ENCODE assay signal across 2 cellular contexts in genomic region chr7:100680589-100681271, GRCh38.
A peak's percentile ranks its signal among the peaks of the same experiment; 100 is the strongest.
TF ChIP-seq lines count a peak whose summit lies in the region.

No MANE protein-coding gene starts in this region.

TF ChIP-seq in WTC11, 78 proteins besides CTCF, POLR2A, EP300 and RAD21:
- no peak for TF ChIP-seq TP53 (CRISPR knock-in tag; IDR thresholded peaks at IDR 0.05)
- TF ChIP-seq, protein P1, sequence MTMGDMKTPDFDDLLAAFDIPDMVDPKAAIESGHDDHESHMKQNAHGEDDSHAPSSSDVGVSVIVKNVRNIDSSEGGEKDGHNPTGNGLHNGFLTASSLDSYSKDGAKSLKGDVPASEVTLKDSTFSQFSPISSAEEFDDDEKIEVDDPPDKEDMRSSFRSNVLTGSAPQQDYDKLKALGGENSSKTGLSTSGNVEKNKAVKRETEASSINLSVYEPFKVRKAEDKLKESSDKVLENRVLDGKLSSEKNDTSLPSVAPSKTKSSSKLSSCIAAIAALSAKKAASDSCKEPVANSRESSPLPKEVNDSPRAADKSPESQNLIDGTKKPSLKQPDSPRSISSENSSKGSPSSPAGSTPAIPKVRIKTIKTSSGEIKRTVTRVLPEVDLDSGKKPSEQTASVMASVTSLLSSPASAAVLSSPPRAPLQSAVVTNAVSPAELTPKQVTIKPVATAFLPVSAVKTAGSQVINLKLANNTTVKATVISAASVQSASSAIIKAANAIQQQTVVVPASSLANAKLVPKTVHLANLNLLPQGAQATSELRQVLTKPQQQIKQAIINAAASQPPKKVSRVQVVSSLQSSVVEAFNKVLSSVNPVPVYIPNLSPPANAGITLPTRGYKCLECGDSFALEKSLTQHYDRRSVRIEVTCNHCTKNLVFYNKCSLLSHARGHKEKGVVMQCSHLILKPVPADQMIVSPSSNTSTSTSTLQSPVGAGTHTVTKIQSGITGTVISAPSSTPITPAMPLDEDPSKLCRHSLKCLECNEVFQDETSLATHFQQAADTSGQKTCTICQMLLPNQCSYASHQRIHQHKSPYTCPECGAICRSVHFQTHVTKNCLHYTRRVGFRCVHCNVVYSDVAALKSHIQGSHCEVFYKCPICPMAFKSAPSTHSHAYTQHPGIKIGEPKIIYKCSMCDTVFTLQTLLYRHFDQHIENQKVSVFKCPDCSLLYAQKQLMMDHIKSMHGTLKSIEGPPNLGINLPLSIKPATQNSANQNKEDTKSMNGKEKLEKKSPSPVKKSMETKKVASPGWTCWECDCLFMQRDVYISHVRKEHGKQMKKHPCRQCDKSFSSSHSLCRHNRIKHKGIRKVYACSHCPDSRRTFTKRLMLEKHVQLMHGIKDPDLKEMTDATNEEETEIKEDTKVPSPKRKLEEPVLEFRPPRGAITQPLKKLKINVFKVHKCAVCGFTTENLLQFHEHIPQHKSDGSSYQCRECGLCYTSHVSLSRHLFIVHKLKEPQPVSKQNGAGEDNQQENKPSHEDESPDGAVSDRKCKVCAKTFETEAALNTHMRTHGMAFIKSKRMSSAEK (CRISPR knock-in tag; IDR thresholded peaks at IDR 0.05; ENCODE audit: borderline replicate concordance), result no peak
- TF ChIP-seq FOXP1 (CRISPR knock-in tag; IDR thresholded peaks at IDR 0.05; ENCODE audit: borderline replicate concordance), result 0 out of 2 replicates have a peak, but pooled peaks have one; percentile 14
- no peak for TF ChIP-seq ELF4 (CRISPR knock-in tag; IDR thresholded peaks at IDR 0.05; ENCODE audit: low read depth)
- TF ChIP-seq TCF7 (CRISPR knock-in tag; IDR thresholded peaks at IDR 0.05; ENCODE audit: low read depth), result no peak
TF ChIP-seq in WTC11: peak in this region for 1.

TF ChIP-seq in HepG2, 621 proteins besides CTCF, POLR2A, EP300 and RAD21:
- 0 out of 2 replicates have a peak, but pooled peaks have one; percentile 26 for TF ChIP-seq HNRNPL (IDR thresholded peaks at IDR 0.05; ENCODE audit: low read depth, low read length)
- TF ChIP-seq ZSCAN25 (CRISPR knock-in tag; IDR thresholded peaks at IDR 0.05), result peak; percentile 94
- peak; percentile 36; the same call in 1 of the 2 replicates for TF ChIP-seq POLR2G (IDR thresholded peaks at IDR 0.05; ENCODE audit: low read depth, low read length)
- TF ChIP-seq RXRA (CRISPR knock-in tag; IDR thresholded peaks at IDR 0.05), result peak; percentile 20; the same call in 1 of the 2 replicates
- TF ChIP-seq PHF8 (CRISPR knock-in tag; IDR thresholded peaks at IDR 0.05), result no peak
- TF ChIP-seq ZNF550 (CRISPR knock-in tag; IDR thresholded peaks at IDR 0.05; ENCODE audit: borderline replicate concordance), result no peak
- peak; percentile 93 for TF ChIP-seq AGO2 (optimal IDR thresholded peaks at IDR 0.05; ENCODE audit: low read depth, low read length)
- peak; percentile 35; the same call in 1 of the 2 replicates for TF ChIP-seq NRL (CRISPR knock-in tag; IDR thresholded peaks at IDR 0.05; ENCODE audit: borderline replicate concordance)
- peak; percentile 55; the same call in 1 of the 2 replicates for TF ChIP-seq RBFOX2 (IDR thresholded peaks at IDR 0.05; ENCODE audit: low read depth, low read length)
